In genomic region chr1:7331926-7332535, GRCh38 we compare ENCODE assay signal across 21 cellular contexts.
"Had no signal": no experiment of that assay in that cellular context is flagged by ENCODE, and none has a peak within 500 bp of the region (broad histone marks: within the 10 kb centered on the region; RNA-seq: fewer than 3 reads in every experiment).

No MANE protein-coding gene starts in this region.

- H3K36me3 ChIP-seq: left lung, prostate gland, tibial nerve, uterus had no signal

- H3K36me3 Mint-ChIP-seq: activated naive CD8-positive, alpha-beta T cell treated with anti-CD3 and anti-CD28 coated beads for 36 hours had no signal

- H3K4me1 Mint-ChIP-seq: activated CD4-positive, alpha-beta T cell treated with anti-CD3 and anti-CD28 coated beads, Interleukin-2, amount 10 ng/mL, durations not matched to agents 7 days and 5 days; activated naive CD8-positive, alpha-beta T cell treated with anti-CD3 and anti-CD28 coated beads for 36 hours had no signal

- DNase-seq: activated CD4-positive, alpha-beta T cell treated with anti-CD3 and anti-CD28 coated beads, Interleukin-2, amount 10 ng/mL, durations not matched to agents 7 days and 5 days; activated naive CD4-positive, alpha-beta T cell; activated naive CD8-positive, alpha-beta T cell treated with anti-CD3 and anti-CD28 coated beads for 36 hours; activated T-cell treated with anti-CD3 and anti-CD28 coated beads for 4 hours; amniotic stem cell; body of pancreas; dermis blood vessel endothelial cell; foreskin keratinocyte; hippocampal formation; left lung; midbrain; right cardiac atrium; uterus had no signal

- H3K4me3 Mint-ChIP-seq: activated CD4-positive, alpha-beta T cell treated with anti-CD3 and anti-CD28 coated beads, Interleukin-2, amount 10 ng/mL, durations not matched to agents 7 days and 5 days; activated naive CD8-positive, alpha-beta T cell treated with anti-CD3 and anti-CD28 coated beads for 36 hours; neural crest cell; stimulated activated naive CD8-positive, alpha-beta T cell treated with anti-CD3 and anti-CD28 coated beads, Interleukin-15, Interleukin-2, amounts not matched to agents 100 ng/mL and 50 ng/mL, for 24 hours had no signal

- H3K27ac Mint-ChIP-seq: activated CD4-positive, alpha-beta T cell treated with anti-CD3 and anti-CD28 coated beads, Interleukin-2, amount 10 ng/mL, durations not matched to agents 7 days and 5 days; activated naive CD8-positive, alpha-beta T cell treated with anti-CD3 and anti-CD28 coated beads for 36 hours; stimulated activated naive CD8-positive, alpha-beta T cell treated with anti-CD3 and anti-CD28 coated beads, Interleukin-15, Interleukin-2, amounts not matched to agents 100 ng/mL and 50 ng/mL, for 24 hours had no signal

- H3K27ac ChIP-seq: body of pancreas, epithelial cell of prostate, foreskin keratinocyte, left lung, prostate gland, skin epidermis, tibial nerve, uterus had no signal

- ATAC-seq: activated CD4-positive, CD25-positive, alpha-beta regulatory T cell treated with anti-CD3 and anti-CD28 coated beads, Interleukin-2, amount 50 U/mL, for 24 hours; body of pancreas; foreskin keratinocyte; left lung; right cardiac atrium had no signal

- FAIRE-seq: islet of Langerhans had no signal

- H3K27me3 ChIP-seq: tibial nerve, uterus had no signal

- H3K9me3 ChIP-seq: body of pancreas, left lung, prostate gland, uterus had no signal

- H3K4me1 ChIP-seq: body of pancreas, left lung, prostate gland, tibial nerve had no signal

- H3K9me3 Mint-ChIP-seq: activated CD4-positive, alpha-beta T cell treated with anti-CD3 and anti-CD28 coated beads, Interleukin-2, amount 10 ng/mL, durations not matched to agents 7 days and 5 days; stimulated activated naive CD8-positive, alpha-beta T cell treated with anti-CD3 and anti-CD28 coated beads, Interleukin-15, Interleukin-2, amounts not matched to agents 100 ng/mL and 50 ng/mL, for 24 hours had no signal

- H3K4me3 ChIP-seq: body of pancreas, left lung, prostate gland, skin epidermis, tibial nerve, uterus had no signal
